Comparison of ENCODE assay signal across 18 cellular contexts in the genomic region with DNA sequence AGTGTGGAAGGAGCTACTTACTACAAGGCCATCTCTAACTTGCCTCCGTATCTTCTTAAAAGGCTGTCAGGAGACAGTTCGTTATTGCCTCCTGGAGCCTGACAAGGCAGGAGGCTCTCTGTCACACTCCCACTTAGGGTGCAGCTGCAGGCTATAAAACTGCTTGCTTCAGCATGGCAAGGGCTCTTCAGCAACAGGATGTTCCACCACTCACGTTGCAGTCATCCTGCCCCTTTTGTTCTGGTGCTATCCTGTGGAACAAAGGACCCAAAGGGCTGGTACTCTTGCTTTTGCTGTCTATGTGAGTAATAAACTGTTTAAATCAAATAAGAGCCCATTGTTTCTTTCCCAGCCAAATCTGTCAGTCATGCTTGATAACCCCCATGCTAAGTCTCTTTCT.
DNase-seq lines count a peak whose midpoint lies in the region; ATAC-seq and TF ChIP-seq lines count a peak whose summit lies in the region.
"Had no signal": no experiment of that assay in that cellular context is flagged by ENCODE, and none has a peak within 500 bp of the region (broad histone marks: within the 10 kb centered on the region; RNA-seq: fewer than 3 reads in every experiment).

No MANE protein-coding gene starts in this region.

- TF ChIP-seq CTCF in RWPE1 (conservative IDR thresholded peaks at IDR 0.05; ENCODE audit: low read depth) = no peak

- CTCF ChIA-PET in RWPE1 (lab: Yijun Ruan, JAX) = interaction anchor here (0.6 kb wide), 1 partner anchor 26 kb away, joined by 4 read pairs; no protein-coding TSS in a partner anchor

- H3K4me1 Mint-ChIP-seq in immature natural killer cell = peaks cover 0 to 5% of the 10 kb centered on the region in 2 donors
- H3K4me1 Mint-ChIP-seq: central memory CD8-positive, alpha-beta T cell had no signal

- peak; percentile 41 for DNase-seq in COR-L47 (lab: John Stamatoyannopoulos, UW)
- DNase-seq in NCI-H187 (lab: John Stamatoyannopoulos, UW) = peak; percentile 35 to 74
- peak; percentile 23 for DNase-seq in RWPE1 (ENCODE audit: low spot score)
- DNase-seq in kidney glomerular epithelial cell (lab: John Stamatoyannopoulos, UW) = peak; percentile 53
- no peak for DNase-seq in immature natural killer cell
- no peak for DNase-seq in cortex of kidney (lab: John Stamatoyannopoulos, UW)
- DNase-seq: activated CD8-positive, alpha-beta memory T cell treated with anti-CD3 and anti-CD28 coated beads, Interleukin-2, amount 10 ng/mL, durations not matched to agents 7 days and 5 days; DND-41; Karpas-422; mesenchymal stem cell; stimulated activated CD4-positive, alpha-beta T cell treated with anti-CD3 and anti-CD28 coated beads, Interleukin-1b, Interleukin-23, amount 100 ng/mL, for 48 hours; WERI-Rb-1 had no signal

- POLR2A ChIA-PET in RWPE1 (lab: Yijun Ruan, JAX; ENCODE audit: low non-redundant PET) = no interaction called here

- H3K4me3 Mint-ChIP-seq in immature natural killer cell = no peak overlapping the region
- H3K4me3 Mint-ChIP-seq: activated CD8-positive, alpha-beta memory T cell treated with anti-CD3 and anti-CD28 coated beads, Interleukin-2, amount 10 ng/mL, durations not matched to agents 7 days and 5 days; central memory CD8-positive, alpha-beta T cell had no signal

- no peaks in the 10 kb centered on the region for H3K36me3 Mint-ChIP-seq in immature natural killer cell
- H3K36me3 Mint-ChIP-seq: activated CD8-positive, alpha-beta memory T cell treated with anti-CD3 and anti-CD28 coated beads, Interleukin-2, amount 10 ng/mL, durations not matched to agents 7 days and 5 days; activated naive CD4-positive, alpha-beta T cell treated with anti-CD3 and anti-CD28 coated beads, Interleukin-2, amount 50 U/mL, for 72 hours had no signal

- H3K27ac ChIP-seq in RWPE1 = no peak overlapping the region
- H3K27ac ChIP-seq: epithelial cell of prostate, SJSA1, WERI-Rb-1 had no signal

- ATAC-seq in GM21737 (IDR thresholded peaks at IDR 0.05; ENCODE audit: unreplicated experiment) (no peak), HG03469 (IDR thresholded peaks at IDR 0.05; ENCODE audit: unreplicated experiment) (no peak)
- ATAC-seq: activated CD8-positive, alpha-beta memory T cell treated with anti-CD3 and anti-CD28 coated beads, Interleukin-2, amount 10 ng/mL, durations not matched to agents 7 days and 5 days; activated naive CD4-positive, alpha-beta T cell treated with anti-CD3 and anti-CD28 coated beads, Interleukin-2, amount 50 U/mL, for 72 hours had no signal

- H3K9me3 Mint-ChIP-seq in immature natural killer cell = no peaks in the 10 kb centered on the region

- peaks cover 9 to 10% (median 9%) of the 10 kb centered on the region in 3 donors for H3K27me3 Mint-ChIP-seq in immature natural killer cell (ENCODE audit: low read depth in 3 of 3)
- H3K27me3 Mint-ChIP-seq: activated CD8-positive, alpha-beta memory T cell treated with anti-CD3 and anti-CD28 coated beads, Interleukin-2, amount 10 ng/mL, durations not matched to agents 7 days and 5 days had no signal

- H3K27ac Mint-ChIP-seq in immature natural killer cell = no peak overlapping the region
- H3K27ac Mint-ChIP-seq: activated CD8-positive, alpha-beta memory T cell treated with anti-CD3 and anti-CD28 coated beads, Interleukin-2, amount 10 ng/mL, durations not matched to agents 7 days and 5 days; activated naive CD4-positive, alpha-beta T cell treated with anti-CD3 and anti-CD28 coated beads, Interleukin-2, amount 50 U/mL, for 72 hours had no signal

Comparison
In these comparisons a context has a peak if more than half of its experiments do, and no peak if none do; other contexts are left out.
1. DNase-seq: peak in COR-L47 (single experiment), NCI-H187 (2 of 2), RWPE1 (single experiment) and kidney glomerular epithelial cell (single experiment); none in immature natural killer cell (0 of 3) and cortex of kidney (single experiment).